ENCODE assay signal across 8 cellular contexts in the genomic region with DNA sequence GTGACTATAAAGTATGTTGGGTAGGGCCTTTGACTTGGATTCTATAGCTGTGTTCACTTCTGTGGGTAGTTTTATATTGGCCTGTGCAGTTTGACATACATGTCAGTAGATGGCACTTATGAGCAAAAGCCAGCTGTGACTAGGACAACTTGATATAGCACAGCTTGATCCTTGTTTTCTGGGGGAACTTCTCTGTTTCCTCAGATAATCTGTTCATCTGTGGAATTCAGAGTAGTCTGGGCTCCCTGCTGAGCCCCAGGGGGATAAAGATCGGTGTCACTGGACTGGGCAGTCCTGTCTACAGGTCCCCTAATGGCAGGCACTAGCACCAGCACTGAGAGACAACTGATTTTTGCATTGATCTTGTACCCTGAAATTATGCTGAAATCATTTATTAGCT. TPM values are rescaled to one million over a fixed set of nuclear protein-coding genes. Genes with fewer than 3 reads are reported as not detected.
DNase-seq lines count a peak whose midpoint lies in the region; ATAC-seq and TF ChIP-seq lines count a peak whose summit lies in the region.

No MANE protein-coding gene starts in this region.

- intact Hi-C loops in heart right ventricle (cut with DNase I), result no loop called here
- intact Hi-C loops in thyroid gland (cut with DNase I), result no loop called here

- peak; percentile 65 for TF ChIP-seq RAD21 in Ishikawa (IDR thresholded peaks at IDR 0.05; ENCODE audit: low read depth)

- no peaks in the 10 kb centered on the region for H3K36me3 ChIP-seq in heart right ventricle
- H3K36me3 ChIP-seq in thyroid gland, result no peaks in the 10 kb centered on the region

- TF ChIP-seq CTCF in heart right ventricle (IDR thresholded peaks at IDR 0.05) (peak in 8 of 9 donors; percentile 20 to 58 (median 52)), thyroid gland (IDR thresholded peaks at IDR 0.05) (peak in 5 of 6 experiments; percentile 39 to 84 (median 80))

- ATAC-seq in GM19351 (IDR thresholded peaks at IDR 0.05; ENCODE audit: unreplicated experiment), result peak; percentile 94
- ATAC-seq in heart right ventricle, result peak in 3 of 8 donors; percentile 28 to 37 (median 35)

- H3K4me3 ChIP-seq in heart right ventricle (no peak overlapping the region), thyroid gland (replicated peaks in 1 of 3) (no peak overlapping the region)

- DNase-seq in COLO668 (lab: John Stamatoyannopoulos, UW; ENCODE audit: unreplicated experiment) (peak; percentile 5), SKM-1 (lab: John Stamatoyannopoulos, UW; ENCODE audit: unreplicated experiment) (peak; percentile 4), heart right ventricle (no peak), thyroid gland (peak; percentile 7 to 11), ureter (ENCODE audit: low spot score) (no peak), NCI-H2107 treated with DMSO at 0.1 percent for 48 hours (lab: John Stamatoyannopoulos, UW; ENCODE audit: unreplicated experiment) (no peak)

- H3K27ac ChIP-seq in heart right ventricle (no peak overlapping the region), thyroid gland (no peak overlapping the region)

- H3K27me3 ChIP-seq in heart right ventricle, result peaks cover 0 to 3% (median 0%) of the 10 kb centered on the region in 7 donors
- H3K27me3 ChIP-seq in thyroid gland, result no peaks in the 10 kb centered on the region

- 0% methylated on average over 1 of the region's 1 CpG for WGBS in heart right ventricle, 2 donors
- WGBS in thyroid gland, 2 donors, result 0% methylated on average over 1 of the region's 1 CpG

- H3K4me1 ChIP-seq in heart right ventricle (no peaks in the 10 kb centered on the region), thyroid gland (no peaks in the 10 kb centered on the region)

- TF ChIP-seq EP300 in Ishikawa (IDR thresholded peaks at IDR 0.05; ENCODE audit: borderline replicate concordance), result no peak

- H3K9me3 ChIP-seq in heart right ventricle (no peaks in the 10 kb centered on the region), thyroid gland (no peaks in the 10 kb centered on the region)

- no peak for TF ChIP-seq POLR2A in thyroid gland (IDR thresholded peaks at IDR 0.05)

TF ChIP-seq in Ishikawa, 13 proteins besides CTCF, POLR2A, EP300 and RAD21:
- TF ChIP-seq TEAD4 (IDR thresholded peaks at IDR 0.05), result peak; percentile 44; the same call in 1 of the 2 replicates
- no peak for TF ChIP-seq NFIC (IDR thresholded peaks at IDR 0.05)
- no peak for TF ChIP-seq TAF1 (IDR thresholded peaks at IDR 0.05; ENCODE audit: low read depth)
- no peak for TF ChIP-seq EGR1 (IDR thresholded peaks at IDR 0.05)

RNA-seq across cellular contexts. Expression of a gene that starts 25.4 kb away (rescaled TPM):
- total RNA-seq in heart right ventricle (not detected), thyroid gland (not detected), ureter (0.31 TPM)
- polyA plus RNA-seq in heart right ventricle, result not detected

Comparison
In these comparisons a context has a peak if more than half of its experiments do, and no peak if none do; other contexts are left out.
1. DNase-seq: peak in COLO668 (single experiment), SKM-1 (single experiment) and thyroid gland (2 of 2); none in heart right ventricle (0 of 2), ureter (single experiment) and NCI-H2107 treated with DMSO at 0.1 percent for 48 hours (single experiment).